Comparison of ENCODE assay signal across 8 cellular contexts in the genomic region with DNA sequence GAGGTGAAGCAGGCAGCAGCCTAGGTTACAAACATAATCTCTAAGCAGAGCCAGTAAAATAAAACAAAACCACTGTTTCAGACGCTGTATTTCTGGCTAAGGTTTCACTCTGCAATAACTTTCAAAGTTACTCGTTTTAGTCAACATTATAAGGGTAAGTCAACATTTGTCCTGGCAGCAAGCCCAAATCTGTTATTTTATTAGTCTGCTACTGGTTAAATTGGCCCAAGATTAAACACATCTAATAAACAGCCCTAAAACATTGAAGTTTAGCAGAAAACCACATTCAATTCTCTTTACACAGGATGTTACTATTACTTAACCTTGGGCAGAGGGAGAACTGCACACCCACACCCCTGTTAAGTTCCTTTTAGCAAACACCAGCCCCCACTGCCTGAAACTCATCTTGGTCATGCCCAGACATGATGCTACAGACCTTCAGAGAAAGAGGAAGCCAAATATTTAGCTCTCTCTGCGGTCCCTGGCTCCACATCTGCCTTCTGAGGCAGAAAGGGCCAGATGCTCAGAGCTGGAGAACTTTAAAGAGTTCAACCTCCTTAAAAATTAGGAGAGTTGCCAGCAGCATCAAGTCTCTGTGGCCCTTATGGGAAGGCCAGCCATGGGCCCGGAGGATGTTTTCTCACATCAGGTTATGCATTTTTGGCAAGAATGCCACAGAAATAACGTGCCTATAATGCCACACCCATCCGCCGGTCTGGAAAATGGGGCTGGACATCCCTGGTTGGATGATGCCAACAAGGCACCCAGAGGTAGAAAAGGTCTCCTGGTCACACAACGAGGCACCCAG. TPM values are rescaled to one million over a fixed set of nuclear protein-coding genes. Genes with fewer than 3 reads are reported as not detected.
DNase-seq lines count a peak whose midpoint lies in the region; ATAC-seq, FAIRE-seq and TF ChIP-seq lines count a peak whose summit lies in the region.

No MANE protein-coding gene starts in this region.

- H3K9me3 ChIP-seq in effector memory CD4-positive, alpha-beta T cell (ENCODE audit: control insufficient read depth, low read length), result no peaks in the 10 kb centered on the region
- H3K9me3 ChIP-seq in thyroid gland, result no peaks in the 10 kb centered on the region

- ATAC-seq in HG02798 (IDR thresholded peaks at IDR 0.05; ENCODE audit: poor library complexity, unreplicated experiment), result peak; percentile 97

- no peak for TF ChIP-seq CTCF in thyroid gland (IDR thresholded peaks at IDR 0.05)
- TF ChIP-seq CTCF in D721Med (IDR thresholded peaks at IDR 0.05; ENCODE audit: insufficient read depth, missing control alignments), result no peak

- H3K27ac ChIP-seq in effector memory CD4-positive, alpha-beta T cell (ENCODE audit: insufficient read depth, low read length, poor library complexity, severe bottlenecking), result peak overlapping the region; percentile 62
- H3K27ac ChIP-seq in thyroid gland, result peak overlapping the region; percentile 62 to 78 (median 65)

- peaks cover 91% of the 10 kb centered on the region for H3K4me1 ChIP-seq in effector memory CD4-positive, alpha-beta T cell (ENCODE audit: control insufficient read depth, insufficient read depth, low read length, poor library complexity, severe bottlenecking)
- H3K4me1 ChIP-seq in thyroid gland, result peaks cover 39 to 44% of the 10 kb centered on the region in 2 donors

- no peak overlapping the region for H3K4me3 ChIP-seq in effector memory CD4-positive, alpha-beta T cell (ENCODE audit: insufficient read depth, low read depth, low read length, poor library complexity, severe bottlenecking)
- H3K4me3 ChIP-seq in thyroid gland (replicated peaks in 1 of 3), result no peak overlapping the region

- no peaks in the 10 kb centered on the region for H3K36me3 ChIP-seq in effector memory CD4-positive, alpha-beta T cell (ENCODE audit: control insufficient read depth, insufficient read depth, low read length)
- H3K36me3 ChIP-seq in thyroid gland, result no peaks in the 10 kb centered on the region

- DNase-seq in GM18507 (ENCODE audit: extremely low spot score, insufficient read length, low read depth), result peak; percentile 68
- DNase-seq in NCI-H2081 treated with DMSO at 0.1 percent for 48 hours (lab: John Stamatoyannopoulos, UW), result peak; percentile 63
- peak; percentile 64 to 65 for DNase-seq in activated CD4-positive, alpha-beta T cell treated with anti-CD3 and anti-CD28 coated beads, Interleukin-2, amount 50 U/mL, for 4 hours
- DNase-seq in effector memory CD4-positive, alpha-beta T cell, result peak in 2 of 3 donors; percentile 44 to 64
- peak; percentile 70 for DNase-seq in myocyte (ENCODE audit: low read depth)
- peak in 1 of 2 donors; percentile 33 for DNase-seq in thyroid gland
- DNase-seq in D721Med (ENCODE audit: insufficient read length, low spot score), result no peak

- 45 to 48% methylated on average over 7 to 8 of the region's 8 CpGs for WGBS in thyroid gland, 2 donors

- H3K27me3 ChIP-seq in effector memory CD4-positive, alpha-beta T cell (replicated peaks; ENCODE audit: control insufficient read depth, insufficient read depth, low read length, poor library complexity, severe bottlenecking), result no peaks in the 10 kb centered on the region
- H3K27me3 ChIP-seq in thyroid gland, result no peaks in the 10 kb centered on the region

- FAIRE-seq in GM18507 (lab: Jason Lieb, UNC) (peak; percentile 98), D721Med (lab: Jason Lieb, UNC) (no peak)

- no peak for TF ChIP-seq POLR2A in thyroid gland (IDR thresholded peaks at IDR 0.05)

- intact Hi-C loops in thyroid gland (cut with DNase I), result no loop called here

RNA-seq across cellular contexts. Expression of gene ARHGEF3, which starts 17.9 kb away (rescaled TPM):
- total RNA-seq in myocyte, result 16.8 and 18.7 TPM in 2 replicates
- 3.6 TPM for polyA plus RNA-seq in myocyte (2012)
- total RNA-seq in thyroid gland, result 10 to 100 TPM; 15.7 to 20.8 (median 18.8) TPM
